8 cellular contexts compared by ENCODE assay signal in the genomic region with DNA sequence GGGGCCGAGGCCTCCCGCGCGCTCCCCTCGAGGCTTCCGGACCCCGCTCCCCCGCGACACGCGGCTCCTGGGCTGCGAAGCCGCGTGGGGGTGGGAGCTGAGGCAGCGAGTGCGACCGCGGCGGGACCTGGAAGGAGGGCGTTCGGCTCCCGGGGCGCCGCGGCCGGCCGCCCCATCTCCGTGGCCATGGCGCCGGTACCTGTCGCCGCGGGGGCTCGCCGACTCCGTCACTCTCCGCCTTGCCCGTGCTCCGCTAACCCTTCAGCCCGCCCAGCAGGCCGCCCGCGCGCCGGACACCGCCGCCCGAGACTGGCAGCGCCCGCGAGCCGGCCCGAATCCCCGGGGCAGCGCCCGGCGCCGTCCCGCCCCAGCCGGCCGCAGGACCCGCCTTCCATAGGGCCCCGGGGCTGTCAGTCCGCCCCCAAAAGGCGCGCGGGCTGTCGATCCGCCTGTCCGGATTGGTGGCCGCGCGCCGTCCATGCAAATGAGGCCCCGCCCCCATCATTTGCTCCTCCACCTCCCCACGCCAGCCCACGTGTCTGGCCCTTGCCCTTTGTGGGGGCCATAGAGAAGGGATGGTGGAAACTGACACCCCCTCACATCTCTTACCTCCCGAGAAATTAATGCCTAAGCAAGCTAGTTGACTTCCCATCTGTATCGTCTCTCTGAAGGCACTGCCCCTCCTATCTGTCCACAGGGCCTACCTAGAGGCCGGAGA. TPM values are rescaled to one million over a fixed set of nuclear protein-coding genes. Genes with fewer than 3 reads are reported as not detected.
DNase-seq lines count a peak whose midpoint lies in the region; ATAC-seq, FAIRE-seq and TF ChIP-seq lines count a peak whose summit lies in the region.

A gene (minus strand): TSS at position 311 of the 718 bp plus-strand sequence. CDS start 46,091 bp downstream, outside the sequence.

- ATAC-seq in GM21528 (IDR thresholded peaks at IDR 0.05; ENCODE audit: low FRiP score, unreplicated experiment), result peak; percentile 87

- no peak for FAIRE-seq in frontal cortex (lab: Jason Lieb, UNC)

- no peaks in the 10 kb centered on the region for H3K27me3 ChIP-seq in neutrophil

- peak; percentile 94 for DNase-seq in DMS53 (lab: John Stamatoyannopoulos, UW)
- peak; percentile 86 for DNase-seq in SK-MEL-5 (ENCODE audit: low read depth, low spot score)
- peak; percentile 90 for DNase-seq in activated naive CD4-positive, alpha-beta T cell treated with Interleukin-2 at 50 U/mL for 16 hours
- DNase-seq in frontal cortex (ENCODE audit: low spot score in 2 of 2), result peak; percentile 91 to 92
- peak; percentile 43 to 98 (median 91) for DNase-seq in substantia nigra (lab: John Stamatoyannopoulos, UW)

- peak; percentile 6 for TF ChIP-seq CTCF in neutrophil (IDR thresholded peaks at IDR 0.05)

- TF ChIP-seq RAD21 in Ishikawa (IDR thresholded peaks at IDR 0.05; ENCODE audit: low read depth), result no peak

- in situ Hi-C loops in SK-MEL-5 (cut with HindIII; ENCODE audit: low pct_unique_long_range_greater_than_20kb, low sequenced_read_pairs), result no loop called here

- H3K36me3 ChIP-seq in neutrophil, result peaks cover 2% of the 10 kb centered on the region

- peak within 1 kb of the TSS; percentile 74 for H3K27ac ChIP-seq in neutrophil
- peak within 1 kb of the TSS; percentile 88 for H3K27ac ChIP-seq in substantia nigra (ENCODE audit: low read depth, low read length, poor library complexity, severe bottlenecking)

- no peak for TF ChIP-seq EP300 in Ishikawa (IDR thresholded peaks at IDR 0.05; ENCODE audit: borderline replicate concordance)

- H3K9me3 ChIP-seq in neutrophil, result no peaks in the 10 kb centered on the region

- peak within 1 kb of the TSS; percentile 85 to 98 for H3K4me3 ChIP-seq in neutrophil (ENCODE audit: low read depth in 1 of 2, low read length in 1 of 2)

- H3K4me1 ChIP-seq in neutrophil (ENCODE audit: control insufficient read depth in 1 of 2, insufficient read depth in 1 of 2, low read depth in 1 of 2, low read length in 1 of 2), result peaks cover 42 to 43% of the 10 kb centered on the region in 2 experiments

TF ChIP-seq in Ishikawa, 13 proteins besides CTCF, POLR2A, EP300 and RAD21:
- TF ChIP-seq, protein P1, sequence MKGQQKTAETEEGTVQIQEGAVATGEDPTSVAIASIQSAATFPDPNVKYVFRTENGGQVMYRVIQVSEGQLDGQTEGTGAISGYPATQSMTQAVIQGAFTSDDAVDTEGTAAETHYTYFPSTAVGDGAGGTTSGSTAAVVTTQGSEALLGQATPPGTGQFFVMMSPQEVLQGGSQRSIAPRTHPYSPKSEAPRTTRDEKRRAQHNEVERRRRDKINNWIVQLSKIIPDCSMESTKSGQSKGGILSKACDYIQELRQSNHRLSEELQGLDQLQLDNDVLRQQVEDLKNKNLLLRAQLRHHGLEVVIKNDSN (IDR thresholded peaks at IDR 0.05), result peak; percentile 81
- peak; percentile 68 for TF ChIP-seq EGR1 (IDR thresholded peaks at IDR 0.05)
- TF ChIP-seq CREB1 (IDR thresholded peaks at IDR 0.05; ENCODE audit: low read depth), result no peak
- no peak for TF ChIP-seq FOXM1 (IDR thresholded peaks at IDR 0.05; ENCODE audit: borderline replicate concordance, low read depth)
- TF ChIP-seq, protein P2, sequence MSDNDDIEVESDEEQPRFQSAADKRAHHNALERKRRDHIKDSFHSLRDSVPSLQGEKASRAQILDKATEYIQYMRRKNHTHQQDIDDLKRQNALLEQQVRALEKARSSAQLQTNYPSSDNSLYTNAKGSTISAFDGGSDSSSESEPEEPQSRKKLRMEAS (IDR thresholded peaks at IDR 0.05), result peak; percentile 82
- 0 out of 2 replicates have a peak, but pooled peaks have one; percentile 58 for TF ChIP-seq YY1 (IDR thresholded peaks at IDR 0.05; ENCODE audit: low read depth)
- peak; percentile 81; the same call in 1 of the 2 replicates for TF ChIP-seq TAF1 (IDR thresholded peaks at IDR 0.05; ENCODE audit: low read depth)

RNA-seq across cellular contexts. Expression of the gene that starts here (rescaled TPM):
- total RNA-seq in SK-MEL-5 (2014; rRNA removed; shearing (Covaris generic)), result 4.3 and 4.6 TPM in 2 replicates
- polyA plus RNA-seq in SK-MEL-5 (2015; cell fraction: cytosol; rRNA removed), result 10.1 and 11.8 TPM in 2 replicates
- polyA plus RNA-seq in SK-MEL-5 (2015; cell fraction: nucleus; rRNA removed), result 3.6 and 4.6 TPM in 2 replicates
- total RNA-seq in frontal cortex, result 3.3 TPM

Comparison
In these comparisons a context has a peak if more than half of its experiments do, and no peak if none do; other contexts are left out.
1. Peak in every context shown above with its lines: DNase-seq, ATAC-seq, H3K4me3 ChIP-seq and H3K27ac ChIP-seq.